Comparison of ENCODE assay signal across 2 cellular contexts in genomic region chr18:32138332-32138731, GRCh38.
TF ChIP-seq lines count a peak whose summit lies in the region.

No MANE protein-coding gene starts in this region.

TF ChIP-seq in HepG2, 621 proteins besides CTCF, POLR2A, EP300 and RAD21:
- TF ChIP-seq ZNF574 (CRISPR knock-in tag; IDR thresholded peaks at IDR 0.05) = no peak
- no peak for TF ChIP-seq PITX1 (CRISPR knock-in tag; IDR thresholded peaks at IDR 0.05)
- TF ChIP-seq MED1 (CRISPR knock-in tag; IDR thresholded peaks at IDR 0.05) = no peak
- no peak for TF ChIP-seq ZNF547 (CRISPR knock-in tag; IDR thresholded peaks at IDR 0.05)

TF ChIP-seq in GM23338, 12 proteins besides CTCF, POLR2A, EP300 and RAD21:
- no peak for TF ChIP-seq ZNF331 (CRISPR knock-in tag; IDR thresholded peaks at IDR 0.05; ENCODE audit: low read depth)
- TF ChIP-seq ZNF114 (CRISPR knock-in tag; IDR thresholded peaks at IDR 0.05) = no peak
- TF ChIP-seq EZH2phosphoT487 (IDR thresholded peaks at IDR 0.05; ENCODE audit: unreplicated experiment) = no peak
- no peak for TF ChIP-seq JUNB (IDR thresholded peaks at IDR 0.05; ENCODE audit: unreplicated experiment)
